28 cellular contexts compared by ENCODE assay signal in genomic region chr17:70484050-70484449, GRCh38.
"Had no signal": no experiment of that assay in that cellular context is flagged by ENCODE, and none has a peak within 500 bp of the region (broad histone marks: within the 10 kb centered on the region; RNA-seq: fewer than 3 reads in every experiment).

No MANE protein-coding gene starts in this region.

- H3K9me3 ChIP-seq: ovary, prostate gland, thoracic aorta, upper lobe of right lung had no signal

- H3K4me3 Mint-ChIP-seq: immature natural killer cell; memory B cell; naive thymus-derived CD4-positive, alpha-beta T cell; nephron progenitor cell; neural progenitor cell; stimulated activated naive CD8-positive, alpha-beta T cell treated with anti-CD3 and anti-CD28 coated beads, Interleukin-15, Interleukin-2, amounts not matched to agents 100 ng/mL and 50 ng/mL, for 24 hours had no signal

- H3K4me1 ChIP-seq: left lung, neural progenitor cell, prostate gland, suprapubic skin, tibial artery, upper lobe of right lung had no signal

- H2AFZ ChIP-seq: neural progenitor cell had no signal

- ATAC-seq: left colon; left lung; mucosa of descending colon; naive thymus-derived CD4-positive, alpha-beta T cell; sciatic nerve; upper lobe of right lung had no signal

- H3K27me3 Mint-ChIP-seq: memory B cell; naive thymus-derived CD4-positive, alpha-beta T cell; stimulated activated naive CD8-positive, alpha-beta T cell treated with anti-CD3 and anti-CD28 coated beads, Interleukin-15, Interleukin-2, amounts not matched to agents 100 ng/mL and 50 ng/mL, for 24 hours had no signal

- H3K9ac ChIP-seq: neural progenitor cell had no signal

- H3K36me3 Mint-ChIP-seq: immature natural killer cell; memory B cell; naive thymus-derived CD4-positive, alpha-beta T cell; neural progenitor cell had no signal

- H3K4me3 ChIP-seq: heart left ventricle, left lung, mucosa of descending colon, neural progenitor cell, ovary, prostate gland, skin epidermis, suprapubic skin, thoracic aorta, tibial artery, upper lobe of right lung had no signal

- H3K27ac ChIP-seq: heart left ventricle, left lung, neural progenitor cell, ovary, prostate gland, skin epidermis, suprapubic skin, thoracic aorta, tibial artery, upper lobe of right lung had no signal

- DNase-seq: heart left ventricle; hypothalamus; immature natural killer cell; midbrain; naive thymus-derived CD4-positive, alpha-beta T cell; nephron progenitor cell; ovary; retina; right cardiac atrium; stimulated activated CD4-positive, alpha-beta T cell treated with anti-CD3 and anti-CD28 coated beads, Interleukin-12 subunit alpha, Interleukin-12 subunit beta, amount 100 ng/mL, for 4 hours; stimulated activated CD4-positive, alpha-beta T cell treated with anti-CD3 and anti-CD28 coated beads, Interleukin-15, amount 100 ng/mL, for 24 hours; stimulated activated CD4-positive, alpha-beta T cell treated with anti-CD3 and anti-CD28 coated beads, Interleukin-2, amount 100 ng/mL, for 24 hours; stimulated activated CD4-positive, alpha-beta T cell treated with anti-CD3 and anti-CD28 coated beads, Interleukin-4, amount 100 ng/mL, for 1 hour; stimulated activated naive CD4-positive, alpha-beta T cell; tibial artery; trophoblast cell; upper lobe of right lung had no signal

- H3K27me3 ChIP-seq: heart left ventricle, left lung, neural progenitor cell, ovary, suprapubic skin, tibial artery, upper lobe of right lung had no signal

- H3K4me2 ChIP-seq: neural progenitor cell had no signal

- H3K4me1 Mint-ChIP-seq: immature natural killer cell; memory B cell; naive thymus-derived CD4-positive, alpha-beta T cell; nephron progenitor cell; neural progenitor cell had no signal

- H3K36me3 ChIP-seq: heart left ventricle, left lung, neural progenitor cell, ovary, prostate gland, suprapubic skin, thoracic aorta, tibial artery, upper lobe of right lung had no signal

- H3K27ac Mint-ChIP-seq: immature natural killer cell; memory B cell; naive thymus-derived CD4-positive, alpha-beta T cell; nephron progenitor cell; neural progenitor cell; stimulated activated naive CD8-positive, alpha-beta T cell treated with anti-CD3 and anti-CD28 coated beads, Interleukin-15, Interleukin-2, amounts not matched to agents 100 ng/mL and 50 ng/mL, for 24 hours had no signal
